ENCODE assay signal across 8 cellular contexts in genomic region chr15:76468722-76469121, GRCh38.
"Had no signal": no experiment of that assay in that cellular context is flagged by ENCODE, and none has a peak within 500 bp of the region (broad histone marks: within the 10 kb centered on the region; RNA-seq: fewer than 3 reads in every experiment).

No MANE protein-coding gene starts in this region.

- H3K4me3 ChIP-seq: GM12878 had no signal

- ATAC-seq: GM12878 had no signal

- FAIRE-seq: G401.6, GM12891, GM12892, GM18507, GM19239 had no signal

- DNase-seq: GDM1, GF-D8 had no signal
